Comparison of ENCODE assay signal across 9 cellular contexts in genomic region chr17:14427914-14428639, GRCh38.
A peak's percentile ranks its signal among the peaks of the same experiment; 100 is the strongest.
DNase-seq lines count a peak whose midpoint lies in the region; ATAC-seq and TF ChIP-seq lines count a peak whose summit lies in the region.
"Had no signal": no experiment of that assay in that cellular context is flagged by ENCODE, and none has a peak within 500 bp of the region (broad histone marks: within the 10 kb centered on the region; RNA-seq: fewer than 3 reads in every experiment).

No MANE protein-coding gene starts in this region.

- TF ChIP-seq CTCF in lower lobe of right lung (IDR thresholded peaks at IDR 0.05) (no peak), esophagus muscularis mucosa (IDR thresholded peaks at IDR 0.05) (no peak)

- intact Hi-C loops in lower lobe of right lung (cut with DNase I) (no loop called here), aorta (cut with DNase I) (no loop called here), esophagus muscularis mucosa (cut with DNase I) (no loop called here)

- ATAC-seq in HG02763 (IDR thresholded peaks at IDR 0.05; ENCODE audit: unreplicated experiment) (peak; percentile 82), lower lobe of right lung (peak; percentile 71), aorta (ENCODE audit: low FRiP score) (no peak)

- H3K9ac ChIP-seq in BLaER1: peak overlapping the region; percentile 74

- peak overlapping the region; percentile 54 for H3K4me3 ChIP-seq in BLaER1
- no peak overlapping the region for H3K4me3 ChIP-seq in lower lobe of right lung
- no peak overlapping the region for H3K4me3 ChIP-seq in aorta (ENCODE audit: low read length in 2 of 2)
- no peak overlapping the region for H3K4me3 ChIP-seq in esophagus muscularis mucosa
- H3K4me3 ChIP-seq: heart left ventricle had no signal

- H3K27me3 ChIP-seq in BLaER1 (no peaks in the 10 kb centered on the region), lower lobe of right lung (ENCODE audit: low read depth) (peaks cover 4% of the 10 kb centered on the region), aorta (ENCODE audit: control insufficient read depth in 1 of 2, insufficient read depth in 2 of 2, low read length in 1 of 2) (no peaks in the 10 kb centered on the region), esophagus muscularis mucosa (no peaks in the 10 kb centered on the region)
- H3K27me3 ChIP-seq: heart left ventricle had no signal

- no peak for TF ChIP-seq POLR2A in esophagus muscularis mucosa (IDR thresholded peaks at IDR 0.05; ENCODE audit: low read depth)

- H3K9me3 ChIP-seq in BLaER1 (peaks cover 3% of the 10 kb centered on the region; the same call in 1 of the 2 replicates), lower lobe of right lung (no peaks in the 10 kb centered on the region), aorta (ENCODE audit: control insufficient read depth, low read length) (no peaks in the 10 kb centered on the region), esophagus muscularis mucosa (no peaks in the 10 kb centered on the region)
- H3K9me3 ChIP-seq: heart left ventricle had no signal

- WGBS in aorta, 2 donors: 3 to 9% methylated on average over 13 of the region's 13 CpGs
- WGBS in esophagus muscularis mucosa: 35% methylated on average over 13 of the region's 13 CpGs

- peak overlapping the region; percentile 85 for H3K4me2 ChIP-seq in BLaER1

- TF ChIP-seq EP300 in esophagus muscularis mucosa (IDR thresholded peaks at IDR 0.05): no peak

- H4K20me1 ChIP-seq in BLaER1: no peaks in the 10 kb centered on the region

- H3K27ac ChIP-seq in BLaER1 (peak overlapping the region; percentile 90), lower lobe of right lung (no peak overlapping the region), aorta (ENCODE audit: low read depth in 1 of 2, low read length in 2 of 2) (no peak overlapping the region), esophagus muscularis mucosa (replicated peaks in 1 of 4) (no peak overlapping the region)

- no peaks in the 10 kb centered on the region for H3K36me3 ChIP-seq in BLaER1
- H3K36me3 ChIP-seq in lower lobe of right lung: no peaks in the 10 kb centered on the region
- H3K36me3 ChIP-seq in aorta (ENCODE audit: control insufficient read depth in 1 of 2, insufficient read depth in 2 of 2, low read length in 1 of 2): no peaks in the 10 kb centered on the region
- H3K36me3 ChIP-seq in esophagus muscularis mucosa: no peaks in the 10 kb centered on the region
- H3K36me3 ChIP-seq: heart left ventricle had no signal

- H3K4me1 ChIP-seq in BLaER1: peaks cover 71% of the 10 kb centered on the region
- no peaks in the 10 kb centered on the region for H3K4me1 ChIP-seq in lower lobe of right lung
- no peaks in the 10 kb centered on the region for H3K4me1 ChIP-seq in aorta (ENCODE audit: control insufficient read depth in 1 of 2, insufficient read depth in 2 of 2, low read length in 2 of 2)
- no peaks in the 10 kb centered on the region for H3K4me1 ChIP-seq in esophagus muscularis mucosa

- DNase-seq in activated CD4-positive, alpha-beta T cell treated with anti-CD3 and anti-CD28 coated beads for 4 hours: peak; percentile 32 to 38
- DNase-seq in lower lobe of right lung (no peak), aorta (no peak), NCI-H345 treated with DMSO at 0.1 percent for 48 hours (lab: John Stamatoyannopoulos, UW; ENCODE audit: unreplicated experiment) (no peak), esophagus muscularis mucosa (ENCODE audit: extremely low spot score) (no peak), AG08396 (ENCODE audit: low spot score) (no peak)
- DNase-seq: heart left ventricle had no signal

Comparison
In these comparisons a context has a peak if more than half of its experiments do, and no peak if none do; other contexts are left out.
1. DNase-seq: peak in activated CD4-positive, alpha-beta T cell treated with anti-CD3 and anti-CD28 coated beads for 4 hours (2 of 2); none in lower lobe of right lung (single experiment), aorta (0 of 2), NCI-H345 treated with DMSO at 0.1 percent for 48 hours (single experiment), esophagus muscularis mucosa (single experiment) and AG08396 (single experiment).